In genomic region chr12:54294152-54294913, GRCh38 we compare ENCODE assay signal across 1 cellular context.
A peak's percentile ranks its signal among the peaks of the same experiment; 100 is the strongest.
TF ChIP-seq lines count a peak whose summit lies in the region.

No MANE protein-coding gene starts in this region.

TF ChIP-seq in K562, 482 proteins besides CTCF, POLR2A, EP300 and RAD21 (continued from another document and continues in another):
- TF ChIP-seq RREB1 (CRISPR knock-in tag; IDR thresholded peaks at IDR 0.05), result peak; percentile 91
- peak; percentile 56 for TF ChIP-seq KLF16 (IDR thresholded peaks at IDR 0.05)
- peak; percentile 60; the same call in 1 of the 2 replicates for TF ChIP-seq POLR2AphosphoS5 (IDR thresholded peaks at IDR 0.05; ENCODE audit: control insufficient read depth, insufficient read depth, low read depth, low read length)
- peak; percentile 46; the same call in 1 of the 2 replicates for TF ChIP-seq ZFX (CRISPR knock-in tag; IDR thresholded peaks at IDR 0.05)
- TF ChIP-seq ZNF57 (CRISPR knock-in tag; IDR thresholded peaks at IDR 0.05), result 0 out of 2 replicates have a peak, but pooled peaks have one; percentile 10
- TF ChIP-seq HOMEZ (CRISPR knock-in tag; IDR thresholded peaks at IDR 0.05), result no peak
- TF ChIP-seq CHD7 (IDR thresholded peaks at IDR 0.05; ENCODE audit: low read depth, low read length), result no peak
- TF ChIP-seq ETV5 (CRISPR knock-in tag; IDR thresholded peaks at IDR 0.05; ENCODE audit: low read depth), result 0 out of 2 replicates have a peak, but pooled peaks have one; percentile 31
- TF ChIP-seq SP2 (IDR thresholded peaks at IDR 0.05; ENCODE audit: extremely low read depth, low read depth, low read length, poor library complexity, severe bottlenecking), result no peak
- no peak for TF ChIP-seq ATF6 (CRISPR knock-in tag; IDR thresholded peaks at IDR 0.05)
- peak; percentile 69 for TF ChIP-seq MTA3 (IDR thresholded peaks at IDR 0.05; ENCODE audit: borderline replicate concordance)
- peak; percentile 86 for TF ChIP-seq GATAD2A (IDR thresholded peaks at IDR 0.05)
- peak; percentile 72 for TF ChIP-seq JUND (IDR thresholded peaks at IDR 0.05; ENCODE audit: borderline replicate concordance, low read depth, low read length)
- TF ChIP-seq JUND (tag; IDR thresholded peaks at IDR 0.05; ENCODE audit: borderline replicate concordance, low read depth, low read length), result peak; percentile 39; the same call in 2 of the 3 replicates
- TF ChIP-seq HCFC1 (IDR thresholded peaks at IDR 0.05; ENCODE audit: low read depth, low read length), result no peak; the same call in 1 of the 2 replicates
- TF ChIP-seq FOSL1 (tag; conservative IDR thresholded peaks at IDR 0.05), result no peak
- TF ChIP-seq ZNF695 (CRISPR knock-in tag; IDR thresholded peaks at IDR 0.05), result 0 out of 2 replicates have a peak, but pooled peaks have one; percentile 33
- no peak for TF ChIP-seq E2F6 (IDR thresholded peaks at IDR 0.05; ENCODE audit: borderline replicate concordance in 1 of 2, extremely low read depth in 1 of 2, insufficient read depth in 1 of 2, insufficient read length in 1 of 2, low read depth in 1 of 2, low read length in 1 of 2, poor library complexity in 1 of 2, severe bottlenecking in 1 of 2)
- peak; percentile 50; the same call in 1 of the 2 replicates for TF ChIP-seq NFIC (IDR thresholded peaks at IDR 0.05)
- TF ChIP-seq MTF1 (CRISPR knock-in tag; IDR thresholded peaks at IDR 0.05; ENCODE audit: borderline replicate concordance), result peak; percentile 78; the same call in 1 of the 2 replicates
- no peak for TF ChIP-seq CREB5 (CRISPR knock-in tag; IDR thresholded peaks at IDR 0.05)
- TF ChIP-seq HMGXB4 (CRISPR knock-in tag; IDR thresholded peaks at IDR 0.05), result peak; percentile 54
- TF ChIP-seq CREM (IDR thresholded peaks at IDR 0.05; ENCODE audit: low read depth), result peak; percentile 50; the same call in 1 of the 2 replicates
- no peak for TF ChIP-seq IRF1 (CRISPR knock-in tag; IDR thresholded peaks at IDR 0.05; ENCODE audit: borderline replicate concordance)
- no peak for TF ChIP-seq ZNF444 (CRISPR knock-in tag; IDR thresholded peaks at IDR 0.05)
- peak; percentile 62 for TF ChIP-seq RBFOX2 (IDR thresholded peaks at IDR 0.05; ENCODE audit: low read depth, low read length)
